31 cellular contexts compared by ENCODE assay signal in the genomic region with DNA sequence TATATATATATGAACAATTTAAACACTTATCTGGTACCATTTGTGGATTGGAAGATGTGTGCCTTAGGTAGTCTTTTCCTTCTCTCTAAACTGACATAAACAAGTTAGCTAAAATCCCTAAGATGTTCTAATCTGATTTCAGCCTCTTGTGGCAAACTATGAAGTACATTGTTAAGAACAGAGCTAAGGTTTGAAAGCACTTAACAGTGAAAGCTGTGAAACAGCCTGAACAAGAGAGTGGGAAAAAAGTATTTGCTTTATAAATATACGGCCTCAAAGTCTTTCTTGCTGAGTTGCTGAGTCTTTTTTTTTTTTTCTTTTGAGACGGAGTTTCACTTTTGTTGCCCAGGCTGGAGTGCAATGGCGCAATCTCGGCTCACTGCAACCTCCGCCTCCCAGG. TPM values are rescaled to one million over a fixed set of nuclear protein-coding genes. Genes with fewer than 3 reads are reported as not detected.
"Had no signal": no experiment of that assay in that cellular context is flagged by ENCODE, and none has a peak within 500 bp of the region (broad histone marks: within the 10 kb centered on the region; RNA-seq: fewer than 3 reads in every experiment).

No MANE protein-coding gene starts in this region.

- H3K36me3 ChIP-seq: adrenal gland, esophagus muscularis mucosa, gastrocnemius medialis, heart left ventricle, WERI-Rb-1 had no signal

- H3K27me3 ChIP-seq: adrenal gland, body of pancreas, gastrocnemius medialis had no signal

- H3K27ac ChIP-seq: adrenal gland, body of pancreas, esophagus muscularis mucosa, foreskin keratinocyte, gastrocnemius medialis, heart left ventricle, WERI-Rb-1 had no signal

- H3K9me3 ChIP-seq: adrenal gland, body of pancreas, esophagus muscularis mucosa, gastrocnemius medialis, heart left ventricle had no signal

- H3K4me3 ChIP-seq: adrenal gland, body of pancreas, esophagus muscularis mucosa, gastrocnemius medialis, heart left ventricle had no signal

- H3K4me1 ChIP-seq: adrenal gland, body of pancreas, esophagus muscularis mucosa, foreskin keratinocyte, gastrocnemius medialis, heart left ventricle had no signal

- ATAC-seq: activated CD4-positive, CD25-positive, alpha-beta regulatory T cell treated with anti-CD3 and anti-CD28 coated beads, Interleukin-2, amount 50 U/mL, for 24 hours; activated CD8-positive, alpha-beta memory T cell treated with anti-CD3 and anti-CD28 coated beads, Interleukin-2, amount 10 ng/mL, durations not matched to agents 7 days and 5 days; activated CD8-positive, alpha-beta T cell treated with anti-CD3 and anti-CD28 coated beads, Interleukin-2, amount 10 ng/mL, durations not matched to agents 7 days and 5 days; activated naive CD8-positive, alpha-beta T cell treated with anti-CD3 and anti-CD28 coated beads, Interleukin-2, amount 50 U/mL, for 24 hours; body of pancreas; effector memory CD8-positive, alpha-beta T cell; foreskin keratinocyte; gastrocnemius medialis; heart left ventricle; T-helper 17 cell had no signal

- DNase-seq: activated B cell treated with CpG ODN at 0.5 μM for 24 hours; activated CD4-positive, alpha-beta memory T cell treated with anti-CD3 and anti-CD28 coated beads for 36 hours; activated CD4-positive, alpha-beta T cell treated with anti-CD3 and anti-CD28 coated beads for 48 hours; activated CD8-positive, alpha-beta memory T cell treated with anti-CD3 and anti-CD28 coated beads, Interleukin-2, amount 10 ng/mL, durations not matched to agents 7 days and 5 days; activated CD8-positive, alpha-beta memory T cell treated with anti-CD3 and anti-CD28 coated beads, Interleukin-2, amount 50 U/mL, for 4 hours; activated CD8-positive, alpha-beta T cell treated with anti-CD3 and anti-CD28 coated beads, Interleukin-2, amount 10 ng/mL, durations not matched to agents 7 days and 5 days; activated effector memory CD4-positive, alpha-beta T cell treated with anti-CD3 and anti-CD28 coated beads, Interleukin-2, amount 50 U/mL, for 16 hours; activated naive CD4-positive, alpha-beta T cell treated with anti-CD3 and anti-CD28 coated beads for 36 hours; activated naive CD8-positive, alpha-beta T cell treated with anti-CD3 and anti-CD28 coated beads for 36 hours; activated naive CD8-positive, alpha-beta T cell treated with anti-CD3 and anti-CD28 coated beads, Interleukin-2, amount 50 U/mL, for 24 hours; activated T-cell treated with anti-CD3 and anti-CD28 coated beads, Interleukin-2, amount 50 U/mL, for 1 hour; activated T-cell treated with anti-CD3 and anti-CD28 coated beads, Interleukin-2, amount 50 U/mL, for 48 hours; adrenal gland; amygdala; aorta; body of pancreas; caudate nucleus; cortex of kidney; dermis blood vessel endothelial cell; effector CD4-positive, alpha-beta T cell; effector memory CD8-positive, alpha-beta T cell; erythroblast; foreskin keratinocyte; gastrocnemius medialis; glutamatergic neuron; heart left ventricle; T-helper 17 cell; T1000; WERI-Rb-1 had no signal

RNA-seq across cellular contexts. Expression of a gene that starts 53.7 kb away (rescaled TPM):
- total RNA-seq: foreskin keratinocyte had no signal
